Comparison of ENCODE assay signal across 12 cellular contexts in the genomic region with DNA sequence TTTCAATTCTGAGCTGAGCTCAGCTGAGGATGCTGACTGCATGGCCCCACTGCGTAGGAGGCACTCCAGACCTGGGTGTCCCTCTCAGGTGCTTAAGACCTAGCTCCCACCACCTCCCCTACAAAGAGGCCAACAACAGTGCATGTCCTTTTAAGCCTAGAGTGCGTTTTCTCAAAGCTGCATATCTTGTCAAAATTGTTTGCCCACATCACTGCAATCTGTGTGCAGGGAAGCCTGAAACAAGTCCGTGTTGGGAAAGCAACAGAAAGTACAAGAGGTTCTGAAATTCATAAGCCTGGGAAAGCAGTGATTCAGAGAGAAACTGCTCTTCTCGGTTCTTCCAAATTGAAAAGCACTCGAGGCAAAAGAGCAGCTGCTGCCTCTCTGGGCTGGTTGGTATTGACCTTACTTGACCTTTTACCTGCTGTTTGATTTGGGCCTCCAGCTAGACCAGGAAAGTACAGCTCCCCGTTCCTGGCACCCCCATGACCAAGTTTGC.
A peak's percentile ranks its signal among the peaks of the same experiment; 100 is the strongest.
DNase-seq lines count a peak whose midpoint lies in the region; ATAC-seq and TF ChIP-seq lines count a peak whose summit lies in the region.
"Had no signal": no experiment of that assay in that cellular context is flagged by ENCODE, and none has a peak within 500 bp of the region (broad histone marks: within the 10 kb centered on the region; RNA-seq: fewer than 3 reads in every experiment).

No MANE protein-coding gene starts in this region.

- peak; percentile 78 for DNase-seq in DMS53 (lab: John Stamatoyannopoulos, UW)
- peak; percentile 17 for DNase-seq in adipocyte (ENCODE audit: low read depth)
- no peak for DNase-seq in lower leg skin (ENCODE audit: low spot score in 2 of 2)
- DNase-seq in Right ventricle myocardium inferior (ENCODE audit: missing footprints), result no peak
- DNase-seq in PC-9, result no peak
- DNase-seq: kidney; sigmoid colon; stimulated activated naive B cell treated with anti-CD40 and anti-IgM and Interleukin-4, amounts not matched to agents 10 μg/mL and 1 μg/mL and 100 μg/mL, for 72 hours had no signal

- H3K9me3 ChIP-seq in adipocyte (ENCODE audit: control insufficient read depth, low read length) (no peaks in the 10 kb centered on the region), PC-9 (ENCODE audit: insufficient read depth, low read depth) (no peaks in the 10 kb centered on the region)
- H3K9me3 ChIP-seq: sigmoid colon had no signal

- POLR2A ChIA-PET in PC-9 (lab: Charles Lee; ENCODE audit: unreplicated experiment), result interaction anchor here (0.6 kb wide), 1 partner anchor 367 kb away, joined by 4 read pairs; no protein-coding TSS in a partner anchor

- H3K9me3 Mint-ChIP-seq in activated T-helper 17 cell treated with anti-CD3 and anti-CD28 coated beads, Interleukin-2, amount 50 U/mL, for 72 hours, result no peaks in the 10 kb centered on the region

- H3K4me3 ChIP-seq in adipocyte (ENCODE audit: low read length) (no peak overlapping the region), lower leg skin (ENCODE audit: low read depth, poor library complexity, severe bottlenecking) (no peak overlapping the region), PC-9 (no peak overlapping the region)
- H3K4me3 ChIP-seq: sigmoid colon had no signal

- no peak overlapping the region for H3K9ac ChIP-seq in adipocyte (ENCODE audit: low read length)

- no peak overlapping the region for H3K4me2 ChIP-seq in PC-9

- no peak overlapping the region for H3K4me3 Mint-ChIP-seq in activated T-helper 17 cell treated with anti-CD3 and anti-CD28 coated beads, Interleukin-2, amount 50 U/mL, for 72 hours
- H3K4me3 Mint-ChIP-seq: activated naive CD8-positive, alpha-beta T cell; stimulated activated naive B cell treated with anti-CD40 and anti-IgM and Interleukin-4, amounts not matched to agents 10 μg/mL and 1 μg/mL and 100 μg/mL, for 72 hours had no signal

- H3K27ac ChIP-seq in PC-9, result no peak overlapping the region
- H3K27ac ChIP-seq: sigmoid colon had no signal

- intact Hi-C loops in lower leg skin (cut with DNase I; ENCODE audit: low total_unique reads) (no loop called here), Right ventricle myocardium inferior (cut with DNase I) (no loop called here), PC-9 (cut with micrococcal nuclease; ENCODE audit: unreplicated experiment) (no loop called here)

- no TSS peak for BruUV-seq in PC-9 (replicated peaks; lab: Mats Ljungman, UMichigan)

- no peaks in the 10 kb centered on the region for H3K27me3 ChIP-seq in adipocyte (replicated peaks; ENCODE audit: control insufficient read depth, insufficient read depth, low read length)
- H3K27me3 ChIP-seq in PC-9 (ENCODE audit: insufficient read depth, low read depth), result no peaks in the 10 kb centered on the region
- H3K27me3 ChIP-seq: sigmoid colon had no signal

- CTCF ChIA-PET in PC-9 (lab: Charles Lee), result no interaction called here

- TF ChIP-seq POLR2A in lower leg skin (IDR thresholded peaks at IDR 0.05), result no peak

- H3K36me3 Mint-ChIP-seq in activated T-helper 17 cell treated with anti-CD3 and anti-CD28 coated beads, Interleukin-2, amount 50 U/mL, for 72 hours (ENCODE audit: low read depth), result no peaks in the 10 kb centered on the region
- H3K36me3 Mint-ChIP-seq: activated naive CD8-positive, alpha-beta T cell; stimulated activated naive B cell treated with anti-CD40 and anti-IgM and Interleukin-4, amounts not matched to agents 10 μg/mL and 1 μg/mL and 100 μg/mL, for 72 hours had no signal

- no peak overlapping the region for H3K27ac Mint-ChIP-seq in activated T-helper 17 cell treated with anti-CD3 and anti-CD28 coated beads, Interleukin-2, amount 50 U/mL, for 72 hours
- H3K27ac Mint-ChIP-seq: activated naive CD8-positive, alpha-beta T cell; stimulated activated naive B cell treated with anti-CD40 and anti-IgM and Interleukin-4, amounts not matched to agents 10 μg/mL and 1 μg/mL and 100 μg/mL, for 72 hours had no signal

- no peaks in the 10 kb centered on the region for H3F3A ChIP-seq in PC-9 (ENCODE audit: insufficient read depth, low read depth)

- no peaks in the 10 kb centered on the region for H3K9me2 ChIP-seq in PC-9 (ENCODE audit: insufficient read depth)

- H4K20me1 ChIP-seq in PC-9 (ENCODE audit: insufficient read depth), result no peaks in the 10 kb centered on the region

- WGBS in lower leg skin, 2 donors, result 51 to 60% methylated on average over 6 of the region's 6 CpGs

- no peaks in the 10 kb centered on the region for H3K4me1 Mint-ChIP-seq in activated T-helper 17 cell treated with anti-CD3 and anti-CD28 coated beads, Interleukin-2, amount 50 U/mL, for 72 hours
- H3K4me1 Mint-ChIP-seq: stimulated activated naive B cell treated with anti-CD40 and anti-IgM and Interleukin-4, amounts not matched to agents 10 μg/mL and 1 μg/mL and 100 μg/mL, for 72 hours had no signal

- TF ChIP-seq CTCF in lower leg skin (IDR thresholded peaks at IDR 0.05) (no peak), PC-9 (conservative IDR thresholded peaks at IDR 0.05) (no peak)

- H3K36me3 ChIP-seq in adipocyte (ENCODE audit: control insufficient read depth, insufficient read depth, low read length, severe bottlenecking) (no peaks in the 10 kb centered on the region), PC-9 (ENCODE audit: low read depth) (no peaks in the 10 kb centered on the region)
- H3K36me3 ChIP-seq: sigmoid colon had no signal

- no peaks in the 10 kb centered on the region for H3K79me2 ChIP-seq in PC-9 (ENCODE audit: low read depth)

- H2AFZ ChIP-seq in PC-9, result no peak overlapping the region

- no peaks in the 10 kb centered on the region for H3K27me3 Mint-ChIP-seq in activated T-helper 17 cell treated with anti-CD3 and anti-CD28 coated beads, Interleukin-2, amount 50 U/mL, for 72 hours
- H3K27me3 Mint-ChIP-seq: activated naive CD8-positive, alpha-beta T cell; stimulated activated naive B cell treated with anti-CD40 and anti-IgM and Interleukin-4, amounts not matched to agents 10 μg/mL and 1 μg/mL and 100 μg/mL, for 72 hours had no signal

- peaks cover 15% of the 10 kb centered on the region for H3K4me1 ChIP-seq in adipocyte (ENCODE audit: control insufficient read depth, insufficient read depth, low read length)
- no peaks in the 10 kb centered on the region; the same call in 1 of the 2 replicates for H3K4me1 ChIP-seq in PC-9 (replicated peaks; ENCODE audit: insufficient read depth)
- H3K4me1 ChIP-seq: sigmoid colon had no signal

- ATAC-seq in GM19043 (IDR thresholded peaks at IDR 0.05; ENCODE audit: low read depth, unreplicated experiment) (peak; percentile 49), HG02885 (IDR thresholded peaks at IDR 0.05; ENCODE audit: poor library complexity, unreplicated experiment) (peak; percentile 86), Right ventricle myocardium inferior (no peak)
- ATAC-seq in activated T-helper 17 cell treated with anti-CD3 and anti-CD28 coated beads, Interleukin-2, amount 50 U/mL, for 72 hours (replicated peaks), result no peak
- ATAC-seq: stimulated activated naive B cell treated with anti-CD40 and anti-IgM and Interleukin-4, amounts not matched to agents 10 μg/mL and 1 μg/mL and 100 μg/mL, for 72 hours had no signal

Comparison
In these comparisons a context has a peak if more than half of its experiments do, and no peak if none do; other contexts are left out.
1. DNase-seq: peak in DMS53 (single experiment) and adipocyte (single experiment); none in lower leg skin (0 of 2), Right ventricle myocardium inferior (single experiment) and PC-9 (0 of 2).
2. ATAC-seq: peak in GM19043 (single experiment) and HG02885 (single experiment); none in activated T-helper 17 cell treated with anti-CD3 and anti-CD28 coated beads, Interleukin-2, amount 50 U/mL, for 72 hours (single experiment) and Right ventricle myocardium inferior (single experiment).